ENCODE assay signal across 8 cellular contexts in the genomic region with DNA sequence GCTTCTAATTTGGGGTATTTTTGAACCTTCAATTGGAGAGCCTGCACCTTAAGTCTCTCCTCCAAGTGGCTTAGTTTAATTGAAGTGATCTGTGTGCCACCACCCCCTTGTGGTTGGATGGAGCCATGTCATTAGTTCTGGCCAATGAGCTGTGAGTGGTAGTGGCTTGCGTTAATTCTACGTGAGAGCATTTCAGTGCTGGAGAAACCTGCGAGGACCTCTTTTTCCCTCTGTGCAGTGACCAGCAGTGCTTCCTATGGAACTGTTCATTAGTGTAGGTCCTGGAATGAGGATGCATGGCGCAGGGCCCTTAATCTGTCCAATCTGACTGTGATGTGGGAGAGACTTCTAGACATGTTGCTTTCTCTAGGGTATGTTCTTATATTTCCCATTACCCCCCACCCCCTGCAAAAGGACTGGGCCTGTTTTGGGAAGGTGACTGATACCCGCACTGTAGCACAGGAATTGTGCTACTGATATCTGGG. TPM values are rescaled to one million over a fixed set of nuclear protein-coding genes. Genes with fewer than 3 reads are reported as not detected.
DNase-seq lines count a peak whose midpoint lies in the region; ATAC-seq and TF ChIP-seq lines count a peak whose summit lies in the region.

No MANE protein-coding gene starts in this region.

- ATAC-seq in GM18505 (IDR thresholded peaks at IDR 0.05; ENCODE audit: unreplicated experiment) (peak; percentile 42), HG02973 (IDR thresholded peaks at IDR 0.05; ENCODE audit: unreplicated experiment) (peak; percentile 36), memory B cell (ENCODE audit: low read depth) (peak; percentile 42)

- peaks cover 19% of the 10 kb centered on the region for H3K4me1 Mint-ChIP-seq in memory B cell

- DNase-seq in AG08396 (ENCODE audit: low spot score): peak; percentile 70
- peak; percentile 41 for DNase-seq in NCI-H2171 treated with DMSO at 0.1 percent for 48 hours (lab: John Stamatoyannopoulos, UW)
- peak; percentile 45 for DNase-seq in activated CD4-positive, alpha-beta T cell treated with anti-CD3 and anti-CD28 coated beads for 1 hour
- peak; percentile 88 for DNase-seq in dermis blood vessel endothelial cell
- peak; percentile 48 to 72 for DNase-seq in memory B cell (ENCODE audit: low spot score in 2 of 2)
- peak; percentile 62 for DNase-seq in stimulated activated CD8-positive, alpha-beta memory T cell treated with anti-CD3 and anti-CD28 coated beads, Interleukin-4, amount 100 ng/mL, for 48 hours

- no peak overlapping the region for H3K4me3 Mint-ChIP-seq in memory B cell

- H3K9me3 Mint-ChIP-seq in memory B cell: no peaks in the 10 kb centered on the region

- H3K27me3 Mint-ChIP-seq in memory B cell: no peaks in the 10 kb centered on the region

- TF ChIP-seq POLR2A in GM18505 (IDR thresholded peaks at IDR 0.05; ENCODE audit: borderline replicate concordance, extremely low read depth, insufficient read depth, insufficient read length): no peak

- peaks cover 4% of the 10 kb centered on the region for H3K36me3 Mint-ChIP-seq in memory B cell

- H3K27ac Mint-ChIP-seq in memory B cell: peak overlapping the region; percentile 18

RNA-seq across cellular contexts. Expression of a gene that starts 3.8 kb away (rescaled TPM):
- total RNA-seq in dermis blood vessel endothelial cell: 9.3 and 10.9 TPM in 2 replicates

RNA-seq across cellular contexts. Expression of a gene that starts 17.1 kb away (rescaled TPM):
- total RNA-seq in dermis blood vessel endothelial cell: 27.7 and 29.7 TPM in 2 replicates

RNA-seq across cellular contexts. Expression of a gene that starts 49.7 kb away (rescaled TPM):
- 59.6 and 107 TPM in 2 replicates for total RNA-seq in dermis blood vessel endothelial cell

Comparison
In these comparisons a context has a peak if more than half of its experiments do, and no peak if none do; other contexts are left out.
1. Peak in every context shown above with its lines: DNase-seq and ATAC-seq.